Comparison of ENCODE assay signal across 8 cellular contexts in genomic region chr2:197628043-197628500, GRCh38. TPM values are rescaled to one million over a fixed set of nuclear protein-coding genes. Genes with fewer than 3 reads are reported as not detected.
DNase-seq lines count a peak whose midpoint lies in the region; ATAC-seq and TF ChIP-seq lines count a peak whose summit lies in the region.
"Had no signal": no experiment of that assay in that cellular context is flagged by ENCODE, and none has a peak within 500 bp of the region (broad histone marks: within the 10 kb centered on the region; RNA-seq: fewer than 3 reads in every experiment).

No MANE protein-coding gene starts in this region.

- CTCF ChIA-PET in GM10248 (lab: Yijun Ruan, JAX) = no interaction called here

- peak overlapping the region in 1 of 5 donors; percentile 7 for H3K4me3 ChIP-seq in subcutaneous abdominal adipose tissue (ENCODE audit: low read depth in 1 of 5, low read length in 5 of 5)
- no peak overlapping the region for H3K4me3 ChIP-seq in left lung

- POLR2A ChIA-PET in GM10248 (lab: Yijun Ruan, JAX) = no interaction called here

- H3K9ac ChIP-seq in subcutaneous abdominal adipose tissue (ENCODE audit: low read length in 5 of 5) = no peak overlapping the region

- TF ChIP-seq CTCF in left lung (IDR thresholded peaks at IDR 0.05) = no peak
- no peak for TF ChIP-seq CTCF in GM13976 (IDR thresholded peaks at IDR 0.05; ENCODE audit: borderline replicate concordance, control extremely low read depth, extremely low read depth, insufficient read depth, missing control alignments)
- no peak for TF ChIP-seq CTCF in GM10248 (IDR thresholded peaks at IDR 0.05; ENCODE audit: control extremely low read depth, extremely low read depth, low read depth, missing control alignments)

- H3K9me3 ChIP-seq in subcutaneous abdominal adipose tissue (ENCODE audit: control insufficient read depth in 5 of 5, low read length in 5 of 5) = peaks cover 0 to 3% (median 0%) of the 10 kb centered on the region in 5 donors
- H3K9me3 ChIP-seq in left lung = no peaks in the 10 kb centered on the region

- peak overlapping the region; percentile 50 for H3K27ac ChIP-seq in subcutaneous abdominal adipose tissue (ENCODE audit: low read depth, low read length)
- no peak overlapping the region for H3K27ac ChIP-seq in left lung
- H3K27ac ChIP-seq: HL-60 had no signal

- intact Hi-C loops in head of caudate nucleus (cut with DNase I) = loop anchor here (10.0 kb wide), 2 partner anchors 47 to 113 kb away; partner anchors contain the start of genes MOB4 and RFTN2
- intact Hi-C loops in left lung (cut with DNase I) = no loop called here

- in situ Hi-C loops in GM13976 (cut with MboI; ENCODE audit: low sequenced_read_pairs, unreplicated experiment) = no loop called here

- peaks cover 0 to 10% (median 4%) of the 10 kb centered on the region in 5 donors for H3K4me1 ChIP-seq in subcutaneous abdominal adipose tissue (ENCODE audit: control insufficient read depth in 5 of 5, insufficient read depth in 5 of 5, low read length in 5 of 5)
- no peaks in the 10 kb centered on the region for H3K4me1 ChIP-seq in left lung

- H3K27me3 ChIP-seq in subcutaneous abdominal adipose tissue (ENCODE audit: control insufficient read depth in 5 of 5, insufficient read depth in 4 of 5, low read length in 5 of 5) = no peaks in the 10 kb centered on the region
- H3K27me3 ChIP-seq in left lung = no peaks in the 10 kb centered on the region

- H3K36me3 ChIP-seq in subcutaneous abdominal adipose tissue (ENCODE audit: control insufficient read depth in 5 of 5, insufficient read depth in 5 of 5, low read length in 5 of 5) (no peaks in the 10 kb centered on the region), left lung (no peaks in the 10 kb centered on the region)

- ATAC-seq in GM21576 (IDR thresholded peaks at IDR 0.05; ENCODE audit: unreplicated experiment) = peak; percentile 59
- ATAC-seq in left lung = no peak

- DNase-seq in MV-4-11 (lab: John Stamatoyannopoulos, UW) (peak; percentile 54), head of caudate nucleus (peak; percentile 21 to 91 (median 64)), left lung (no peak), GM13976 (ENCODE audit: low spot score) (no peak), GM10248 (ENCODE audit: extremely low spot score) (no peak)

RNA-seq across cellular contexts. Expression of gene RFTN2, which starts 47.3 kb away (rescaled TPM):
- total RNA-seq in left lung = 10 to 100 TPM in 1 of 2 donors, 1 to 10 TPM in 1; 4.5 to 10.2 TPM

Comparison
In these comparisons a context has a peak if more than half of its experiments do, and no peak if none do; other contexts are left out.
1. DNase-seq: peak in MV-4-11 (single experiment) and head of caudate nucleus (42 of 42); none in left lung (0 of 2), GM13976 (single experiment) and GM10248 (single experiment).